ENCODE assay signal across 1 cellular context in the genomic region with DNA sequence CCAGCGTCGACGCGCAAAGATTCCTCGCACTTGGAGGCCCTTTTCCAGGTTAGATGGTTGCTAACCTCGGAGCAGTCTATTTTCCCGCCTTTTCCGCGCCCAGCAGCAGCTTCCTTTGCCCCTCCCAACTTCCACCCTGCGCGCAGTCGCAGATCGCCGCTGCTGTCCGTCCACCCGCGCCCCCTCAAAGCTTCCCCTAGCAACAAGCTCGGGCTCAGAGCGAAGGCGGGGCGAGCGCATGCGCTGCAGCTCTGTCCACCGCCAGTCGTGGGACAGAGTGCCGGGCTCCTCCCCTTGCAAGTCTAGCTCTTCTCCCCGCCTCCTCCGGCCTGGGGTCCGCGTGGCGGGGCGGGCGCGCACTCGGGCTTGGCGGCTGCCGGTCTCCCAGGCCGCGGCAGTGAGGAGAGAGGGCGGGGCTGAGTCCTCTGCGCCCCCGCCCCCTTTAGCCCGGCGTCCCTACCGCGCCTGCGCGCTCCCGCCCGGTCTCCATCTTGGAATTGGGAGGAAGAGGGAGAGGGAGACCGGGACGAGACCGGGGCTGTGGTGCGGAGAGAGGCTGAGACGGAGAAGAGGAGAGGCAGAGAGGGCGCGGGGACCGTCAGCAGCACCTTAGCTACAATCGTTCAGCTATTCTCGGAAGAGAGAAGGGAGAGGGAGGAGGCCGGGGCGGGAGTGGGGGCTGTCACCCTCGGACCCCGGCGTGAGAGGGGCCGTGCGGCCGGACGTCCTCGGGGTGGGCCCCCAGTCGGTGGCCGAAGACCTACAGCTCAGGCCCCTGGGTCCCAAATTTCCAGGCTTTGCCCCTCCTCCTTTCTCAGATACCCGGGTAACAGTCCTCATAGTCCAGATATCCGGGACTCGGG.
TF ChIP-seq lines count a peak whose summit lies in the region.

Gene TAOK2, plus strand, starts transcription at position 485 of the 863 bp plus-strand sequence. CDS start 3,905 bp downstream, outside the sequence.

TF ChIP-seq in HepG2, 621 proteins besides CTCF, POLR2A, EP300 and RAD21 (continued from another document and continues in another):
- TF ChIP-seq NFYB (CRISPR knock-in tag; IDR thresholded peaks at IDR 0.05) (peak; percentile 67), SRSF9 (IDR thresholded peaks at IDR 0.05; ENCODE audit: borderline replicate concordance, insufficient read depth, low read depth, low read length, poor library complexity, severe bottlenecking) (no peak), HOXA9 (CRISPR knock-in tag; IDR thresholded peaks at IDR 0.05; ENCODE audit: borderline replicate concordance) (peak; percentile 88; the same call in 1 of the 2 replicates), ZNF484 (CRISPR knock-in tag; IDR thresholded peaks at IDR 0.05; ENCODE audit: borderline replicate concordance, low read depth) (no peak; the same call in 1 of the 2 replicates), ZNF816 (CRISPR knock-in tag; IDR thresholded peaks at IDR 0.05; ENCODE audit: borderline replicate concordance) (no peak; the same call in 1 of the 2 replicates), ZNF160 (CRISPR knock-in tag; IDR thresholded peaks at IDR 0.05) (peak; percentile 88; the same call in 1 of the 2 replicates), SP140L (CRISPR knock-in tag; IDR thresholded peaks at IDR 0.05; ENCODE audit: borderline replicate concordance) (no peak; the same call in 1 of the 2 replicates), ZNF24 (IDR thresholded peaks at IDR 0.05) (no peak), ZNF143 (CRISPR knock-in tag; IDR thresholded peaks at IDR 0.05) (peak; percentile 60), SIN3A (IDR thresholded peaks at IDR 0.05; ENCODE audit: borderline replicate concordance, low read depth, low read length) (peak; percentile 89; the same call in 1 of the 2 replicates), NR1H2 (CRISPR knock-in tag; IDR thresholded peaks at IDR 0.05; ENCODE audit: borderline replicate concordance, low read depth) (no peak), ZNF562 (CRISPR knock-in tag; IDR thresholded peaks at IDR 0.05; ENCODE audit: borderline replicate concordance) (no peak; the same call in 1 of the 2 replicates), ZNF230 (CRISPR knock-in tag; IDR thresholded peaks at IDR 0.05) (peak; percentile 84; the same call in 1 of the 2 replicates), ZNF101 (CRISPR knock-in tag; IDR thresholded peaks at IDR 0.05; ENCODE audit: borderline replicate concordance, low read depth) (no peak), SOX6 (IDR thresholded peaks at IDR 0.05) (no peak), SOX6 (CRISPR knock-in tag; IDR thresholded peaks at IDR 0.05) (peak; percentile 73), TERF1 (CRISPR knock-in tag; IDR thresholded peaks at IDR 0.05) (no peak), MXD1 (CRISPR knock-in tag; IDR thresholded peaks at IDR 0.05) (peak; percentile 82), ZNF737 (CRISPR knock-in tag; IDR thresholded peaks at IDR 0.05; ENCODE audit: borderline replicate concordance) (no peak), POLR2G (IDR thresholded peaks at IDR 0.05; ENCODE audit: low read depth, low read length) (peak; percentile 98), SP4 (CRISPR knock-in tag; IDR thresholded peaks at IDR 0.05) (peak; percentile 97), KMT2B (CRISPR knock-in tag; IDR thresholded peaks at IDR 0.05) (peak; percentile 43), BORCS8-MEF2B (CRISPR knock-in tag; IDR thresholded peaks at IDR 0.05) (peak; percentile 91), GZF1 (CRISPR knock-in tag; IDR thresholded peaks at IDR 0.05) (peak; percentile 75), NCOA1 (CRISPR knock-in tag; IDR thresholded peaks at IDR 0.05) (peak; percentile 79; the same call in 1 of the 2 replicates), ZNF558 (CRISPR knock-in tag; IDR thresholded peaks at IDR 0.05; ENCODE audit: borderline replicate concordance) (no peak), SMAD1 (CRISPR knock-in tag; IDR thresholded peaks at IDR 0.05; ENCODE audit: borderline replicate concordance, low read depth) (peak; percentile 86; the same call in 1 of the 2 replicates), ZNF564 (CRISPR knock-in tag; IDR thresholded peaks at IDR 0.05) (peak; percentile 68; the same call in 1 of the 2 replicates), ADNP (CRISPR knock-in tag; IDR thresholded peaks at IDR 0.05) (no peak), ZNF317 (CRISPR knock-in tag; IDR thresholded peaks at IDR 0.05) (peak; percentile 69), PHF20 (CRISPR knock-in tag; IDR thresholded peaks at IDR 0.05) (peak; percentile 56), PAF1 (CRISPR knock-in tag; IDR thresholded peaks at IDR 0.05) (no peak), ZNF770 (CRISPR knock-in tag; IDR thresholded peaks at IDR 0.05) (peak; percentile 77), NFKBIZ (CRISPR knock-in tag; IDR thresholded peaks at IDR 0.05) (0 out of 2 replicates have a peak, but pooled peaks have one; percentile 4), SP1 (IDR thresholded peaks at IDR 0.05) (no peak), SP1 (CRISPR knock-in tag; IDR thresholded peaks at IDR 0.05) (peak; percentile 81), ZNF446 (CRISPR knock-in tag; IDR thresholded peaks at IDR 0.05) (no peak; the same call in 1 of the 2 replicates), HNRNPUL1 (IDR thresholded peaks at IDR 0.05; ENCODE audit: low read depth, low read length) (no peak), PAX8 (CRISPR knock-in tag; IDR thresholded peaks at IDR 0.05; ENCODE audit: borderline replicate concordance) (0 out of 2 replicates have a peak, but pooled peaks have one; percentile 71), ATF7 (IDR thresholded peaks at IDR 0.05) (no peak), ATF7 (CRISPR knock-in tag; IDR thresholded peaks at IDR 0.05) (0 out of 2 replicates have a peak, but pooled peaks have one; percentile 78)
- TF ChIP-seq, protein P1, sequence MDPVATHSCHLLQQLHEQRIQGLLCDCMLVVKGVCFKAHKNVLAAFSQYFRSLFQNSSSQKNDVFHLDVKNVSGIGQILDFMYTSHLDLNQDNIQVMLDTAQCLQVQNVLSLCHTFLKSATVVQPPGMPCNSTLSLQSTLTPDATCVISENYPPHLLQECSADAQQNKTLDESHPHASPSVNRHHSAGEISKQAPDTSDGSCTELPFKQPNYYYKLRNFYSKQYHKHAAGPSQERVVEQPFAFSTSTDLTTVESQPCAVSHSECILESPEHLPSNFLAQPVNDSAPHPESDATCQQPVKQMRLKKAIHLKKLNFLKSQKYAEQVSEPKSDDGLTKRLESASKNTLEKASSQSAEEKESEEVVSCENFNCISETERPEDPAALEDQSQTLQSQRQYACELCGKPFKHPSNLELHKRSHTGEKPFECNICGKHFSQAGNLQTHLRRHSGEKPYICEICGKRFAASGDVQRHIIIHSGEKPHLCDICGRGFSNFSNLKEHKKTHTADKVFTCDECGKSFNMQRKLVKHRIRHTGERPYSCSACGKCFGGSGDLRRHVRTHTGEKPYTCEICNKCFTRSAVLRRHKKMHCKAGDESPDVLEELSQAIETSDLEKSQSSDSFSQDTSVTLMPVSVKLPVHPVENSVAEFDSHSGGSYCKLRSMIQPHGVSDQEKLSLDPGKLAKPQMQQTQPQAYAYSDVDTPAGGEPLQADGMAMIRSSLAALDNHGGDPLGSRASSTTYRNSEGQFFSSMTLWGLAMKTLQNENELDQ (CRISPR knock-in tag; IDR thresholded peaks at IDR 0.05; ENCODE audit: borderline replicate concordance) = peak; percentile 18; the same call in 1 of the 2 replicates
- TF ChIP-seq, protein P2, sequence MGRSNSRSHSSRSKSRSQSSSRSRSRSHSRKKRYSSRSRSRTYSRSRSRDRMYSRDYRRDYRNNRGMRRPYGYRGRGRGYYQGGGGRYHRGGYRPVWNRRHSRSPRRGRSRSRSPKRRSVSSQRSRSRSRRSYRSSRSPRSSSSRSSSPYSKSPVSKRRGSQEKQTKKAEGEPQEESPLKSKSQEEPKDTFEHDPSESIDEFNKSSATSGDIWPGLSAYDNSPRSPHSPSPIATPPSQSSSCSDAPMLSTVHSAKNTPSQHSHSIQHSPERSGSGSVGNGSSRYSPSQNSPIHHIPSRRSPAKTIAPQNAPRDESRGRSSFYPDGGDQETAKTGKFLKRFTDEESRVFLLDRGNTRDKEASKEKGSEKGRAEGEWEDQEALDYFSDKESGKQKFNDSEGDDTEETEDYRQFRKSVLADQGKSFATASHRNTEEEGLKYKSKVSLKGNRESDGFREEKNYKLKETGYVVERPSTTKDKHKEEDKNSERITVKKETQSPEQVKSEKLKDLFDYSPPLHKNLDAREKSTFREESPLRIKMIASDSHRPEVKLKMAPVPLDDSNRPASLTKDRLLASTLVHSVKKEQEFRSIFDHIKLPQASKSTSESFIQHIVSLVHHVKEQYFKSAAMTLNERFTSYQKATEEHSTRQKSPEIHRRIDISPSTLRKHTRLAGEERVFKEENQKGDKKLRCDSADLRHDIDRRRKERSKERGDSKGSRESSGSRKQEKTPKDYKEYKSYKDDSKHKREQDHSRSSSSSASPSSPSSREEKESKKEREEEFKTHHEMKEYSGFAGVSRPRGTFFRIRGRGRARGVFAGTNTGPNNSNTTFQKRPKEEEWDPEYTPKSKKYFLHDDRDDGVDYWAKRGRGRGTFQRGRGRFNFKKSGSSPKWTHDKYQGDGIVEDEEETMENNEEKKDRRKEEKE (IDR thresholded peaks at IDR 0.05) = no peak
- TF ChIP-seq, protein P3, sequence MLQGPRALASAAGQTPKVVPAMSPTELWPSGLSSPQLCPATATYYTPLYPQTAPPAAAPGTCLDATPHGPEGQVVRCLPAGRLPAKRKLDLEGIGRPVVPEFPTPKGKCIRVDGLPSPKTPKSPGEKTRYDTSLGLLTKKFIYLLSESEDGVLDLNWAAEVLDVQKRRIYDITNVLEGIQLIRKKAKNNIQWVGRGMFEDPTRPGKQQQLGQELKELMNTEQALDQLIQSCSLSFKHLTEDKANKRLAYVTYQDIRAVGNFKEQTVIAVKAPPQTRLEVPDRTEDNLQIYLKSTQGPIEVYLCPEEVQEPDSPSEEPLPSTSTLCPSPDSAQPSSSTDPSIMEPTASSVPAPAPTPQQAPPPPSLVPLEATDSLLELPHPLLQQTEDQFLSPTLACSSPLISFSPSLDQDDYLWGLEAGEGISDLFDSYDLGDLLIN (CRISPR knock-in tag; IDR thresholded peaks at IDR 0.05; ENCODE audit: borderline replicate concordance) = peak; percentile 61; the same call in 1 of the 2 replicates
- TF ChIP-seq, protein P4, sequence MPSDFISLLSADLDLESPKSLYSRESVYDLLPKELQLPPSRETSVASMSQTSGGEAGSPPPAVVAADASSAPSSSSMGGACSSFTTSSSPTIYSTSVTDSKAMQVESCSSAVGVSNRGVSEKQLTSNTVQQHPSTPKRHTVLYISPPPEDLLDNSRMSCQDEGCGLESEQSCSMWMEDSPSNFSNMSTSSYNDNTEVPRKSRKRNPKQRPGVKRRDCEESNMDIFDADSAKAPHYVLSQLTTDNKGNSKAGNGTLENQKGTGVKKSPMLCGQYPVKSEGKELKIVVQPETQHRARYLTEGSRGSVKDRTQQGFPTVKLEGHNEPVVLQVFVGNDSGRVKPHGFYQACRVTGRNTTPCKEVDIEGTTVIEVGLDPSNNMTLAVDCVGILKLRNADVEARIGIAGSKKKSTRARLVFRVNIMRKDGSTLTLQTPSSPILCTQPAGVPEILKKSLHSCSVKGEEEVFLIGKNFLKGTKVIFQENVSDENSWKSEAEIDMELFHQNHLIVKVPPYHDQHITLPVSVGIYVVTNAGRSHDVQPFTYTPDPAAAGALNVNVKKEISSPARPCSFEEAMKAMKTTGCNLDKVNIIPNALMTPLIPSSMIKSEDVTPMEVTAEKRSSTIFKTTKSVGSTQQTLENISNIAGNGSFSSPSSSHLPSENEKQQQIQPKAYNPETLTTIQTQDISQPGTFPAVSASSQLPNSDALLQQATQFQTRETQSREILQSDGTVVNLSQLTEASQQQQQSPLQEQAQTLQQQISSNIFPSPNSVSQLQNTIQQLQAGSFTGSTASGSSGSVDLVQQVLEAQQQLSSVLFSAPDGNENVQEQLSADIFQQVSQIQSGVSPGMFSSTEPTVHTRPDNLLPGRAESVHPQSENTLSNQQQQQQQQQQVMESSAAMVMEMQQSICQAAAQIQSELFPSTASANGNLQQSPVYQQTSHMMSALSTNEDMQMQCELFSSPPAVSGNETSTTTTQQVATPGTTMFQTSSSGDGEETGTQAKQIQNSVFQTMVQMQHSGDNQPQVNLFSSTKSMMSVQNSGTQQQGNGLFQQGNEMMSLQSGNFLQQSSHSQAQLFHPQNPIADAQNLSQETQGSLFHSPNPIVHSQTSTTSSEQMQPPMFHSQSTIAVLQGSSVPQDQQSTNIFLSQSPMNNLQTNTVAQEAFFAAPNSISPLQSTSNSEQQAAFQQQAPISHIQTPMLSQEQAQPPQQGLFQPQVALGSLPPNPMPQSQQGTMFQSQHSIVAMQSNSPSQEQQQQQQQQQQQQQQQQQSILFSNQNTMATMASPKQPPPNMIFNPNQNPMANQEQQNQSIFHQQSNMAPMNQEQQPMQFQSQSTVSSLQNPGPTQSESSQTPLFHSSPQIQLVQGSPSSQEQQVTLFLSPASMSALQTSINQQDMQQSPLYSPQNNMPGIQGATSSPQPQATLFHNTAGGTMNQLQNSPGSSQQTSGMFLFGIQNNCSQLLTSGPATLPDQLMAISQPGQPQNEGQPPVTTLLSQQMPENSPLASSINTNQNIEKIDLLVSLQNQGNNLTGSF (CRISPR knock-in tag; IDR thresholded peaks at IDR 0.05) = peak; percentile 76
- TF ChIP-seq, protein P5, sequence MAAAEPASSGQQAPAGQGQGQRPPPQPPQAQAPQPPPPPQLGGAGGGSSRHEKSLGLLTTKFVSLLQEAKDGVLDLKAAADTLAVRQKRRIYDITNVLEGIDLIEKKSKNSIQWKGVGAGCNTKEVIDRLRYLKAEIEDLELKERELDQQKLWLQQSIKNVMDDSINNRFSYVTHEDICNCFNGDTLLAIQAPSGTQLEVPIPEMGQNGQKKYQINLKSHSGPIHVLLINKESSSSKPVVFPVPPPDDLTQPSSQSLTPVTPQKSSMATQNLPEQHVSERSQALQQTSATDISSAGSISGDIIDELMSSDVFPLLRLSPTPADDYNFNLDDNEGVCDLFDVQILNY (CRISPR knock-in tag; conservative IDR thresholded peaks at IDR 0.05) = peak; percentile 54; the same call in 1 of the 2 replicates
